Comparison of ENCODE assay signal across 1 cellular context in the genomic region with DNA sequence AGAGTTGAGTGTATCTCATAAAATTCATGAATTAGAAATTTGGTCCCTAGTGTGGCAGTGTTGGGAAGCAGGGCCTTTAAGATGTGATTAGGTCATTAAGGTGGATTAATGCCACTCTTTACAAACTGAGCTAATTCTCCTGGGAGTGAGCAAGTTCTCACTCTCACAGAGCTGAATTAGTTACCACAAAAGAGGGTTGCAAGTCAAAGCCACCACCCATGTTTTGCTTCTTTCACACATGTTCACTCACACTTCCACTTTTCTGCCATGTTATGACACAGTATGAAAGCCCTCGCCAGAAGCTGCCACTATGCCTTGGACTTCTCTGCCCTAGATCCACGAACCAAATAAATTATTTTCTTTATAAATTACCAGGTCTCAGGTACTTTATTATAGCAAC.
TF ChIP-seq lines count a peak whose summit lies in the region.

No MANE protein-coding gene starts in this region.

TF ChIP-seq in GM12878, 131 proteins besides CTCF, POLR2A, EP300 and RAD21 (continued from another document and continues in another):
- TF ChIP-seq, protein P1, sequence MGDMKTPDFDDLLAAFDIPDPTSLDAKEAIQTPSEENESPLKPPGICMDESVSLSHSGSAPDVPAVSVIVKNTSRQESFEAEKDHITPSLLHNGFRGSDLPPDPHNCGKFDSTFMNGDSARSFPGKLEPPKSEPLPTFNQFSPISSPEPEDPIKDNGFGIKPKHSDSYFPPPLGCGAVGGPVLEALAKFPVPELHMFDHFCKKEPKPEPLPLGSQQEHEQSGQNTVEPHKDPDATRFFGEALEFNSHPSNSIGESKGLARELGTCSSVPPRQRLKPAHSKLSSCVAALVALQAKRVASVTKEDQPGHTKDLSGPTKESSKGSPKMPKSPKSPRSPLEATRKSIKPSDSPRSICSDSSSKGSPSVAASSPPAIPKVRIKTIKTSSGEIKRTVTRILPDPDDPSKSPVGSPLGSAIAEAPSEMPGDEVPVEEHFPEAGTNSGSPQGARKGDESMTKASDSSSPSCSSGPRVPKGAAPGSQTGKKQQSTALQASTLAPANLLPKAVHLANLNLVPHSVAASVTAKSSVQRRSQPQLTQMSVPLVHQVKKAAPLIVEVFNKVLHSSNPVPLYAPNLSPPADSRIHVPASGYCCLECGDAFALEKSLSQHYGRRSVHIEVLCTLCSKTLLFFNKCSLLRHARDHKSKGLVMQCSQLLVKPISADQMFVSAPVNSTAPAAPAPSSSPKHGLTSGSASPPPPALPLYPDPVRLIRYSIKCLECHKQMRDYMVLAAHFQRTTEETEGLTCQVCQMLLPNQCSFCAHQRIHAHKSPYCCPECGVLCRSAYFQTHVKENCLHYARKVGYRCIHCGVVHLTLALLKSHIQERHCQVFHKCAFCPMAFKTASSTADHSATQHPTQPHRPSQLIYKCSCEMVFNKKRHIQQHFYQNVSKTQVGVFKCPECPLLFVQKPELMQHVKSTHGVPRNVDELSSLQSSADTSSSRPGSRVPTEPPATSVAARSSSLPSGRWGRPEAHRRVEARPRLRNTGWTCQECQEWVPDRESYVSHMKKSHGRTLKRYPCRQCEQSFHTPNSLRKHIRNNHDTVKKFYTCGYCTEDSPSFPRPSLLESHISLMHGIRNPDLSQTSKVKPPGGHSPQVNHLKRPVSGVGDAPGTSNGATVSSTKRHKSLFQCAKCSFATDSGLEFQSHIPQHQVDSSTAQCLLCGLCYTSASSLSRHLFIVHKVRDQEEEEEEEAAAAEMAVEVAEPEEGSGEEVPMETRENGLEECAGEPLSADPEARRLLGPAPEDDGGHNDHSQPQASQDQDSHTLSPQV (IDR thresholded peaks at IDR 0.05), result no peak
- no peak for TF ChIP-seq RB1 (IDR thresholded peaks at IDR 0.05; ENCODE audit: borderline replicate concordance)
- no peak for TF ChIP-seq ZNF622 (IDR thresholded peaks at IDR 0.05)
- TF ChIP-seq, protein P2, sequence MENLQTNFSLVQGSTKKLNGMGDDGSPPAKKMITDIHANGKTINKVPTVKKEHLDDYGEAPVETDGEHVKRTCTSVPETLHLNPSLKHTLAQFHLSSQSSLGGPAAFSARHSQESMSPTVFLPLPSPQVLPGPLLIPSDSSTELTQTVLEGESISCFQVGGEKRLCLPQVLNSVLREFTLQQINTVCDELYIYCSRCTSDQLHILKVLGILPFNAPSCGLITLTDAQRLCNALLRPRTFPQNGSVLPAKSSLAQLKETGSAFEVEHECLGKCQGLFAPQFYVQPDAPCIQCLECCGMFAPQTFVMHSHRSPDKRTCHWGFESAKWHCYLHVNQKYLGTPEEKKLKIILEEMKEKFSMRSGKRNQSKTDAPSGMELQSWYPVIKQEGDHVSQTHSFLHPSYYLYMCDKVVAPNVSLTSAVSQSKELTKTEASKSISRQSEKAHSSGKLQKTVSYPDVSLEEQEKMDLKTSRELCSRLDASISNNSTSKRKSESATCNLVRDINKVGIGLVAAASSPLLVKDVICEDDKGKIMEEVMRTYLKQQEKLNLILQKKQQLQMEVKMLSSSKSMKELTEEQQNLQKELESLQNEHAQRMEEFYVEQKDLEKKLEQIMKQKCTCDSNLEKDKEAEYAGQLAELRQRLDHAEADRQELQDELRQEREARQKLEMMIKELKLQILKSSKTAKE (IDR thresholded peaks at IDR 0.05; ENCODE audit: low read depth, poor library complexity, severe bottlenecking), result no peak
- no peak for TF ChIP-seq SREBF1 (IDR thresholded peaks at IDR 0.05; ENCODE audit: low read length)
- TF ChIP-seq RUNX3 (IDR thresholded peaks at IDR 0.05; ENCODE audit: low read length), result peak; percentile 74
- no peak for TF ChIP-seq HDAC6 (IDR thresholded peaks at IDR 0.05; ENCODE audit: unreplicated experiment)
- no peak for TF ChIP-seq EGR1 (IDR thresholded peaks at IDR 0.05; ENCODE audit: borderline replicate concordance in 1 of 2, low read depth in 2 of 2, low read length in 2 of 2)
- TF ChIP-seq SMARCA5 (IDR thresholded peaks at IDR 0.05), result no peak
- TF ChIP-seq, protein P3, sequence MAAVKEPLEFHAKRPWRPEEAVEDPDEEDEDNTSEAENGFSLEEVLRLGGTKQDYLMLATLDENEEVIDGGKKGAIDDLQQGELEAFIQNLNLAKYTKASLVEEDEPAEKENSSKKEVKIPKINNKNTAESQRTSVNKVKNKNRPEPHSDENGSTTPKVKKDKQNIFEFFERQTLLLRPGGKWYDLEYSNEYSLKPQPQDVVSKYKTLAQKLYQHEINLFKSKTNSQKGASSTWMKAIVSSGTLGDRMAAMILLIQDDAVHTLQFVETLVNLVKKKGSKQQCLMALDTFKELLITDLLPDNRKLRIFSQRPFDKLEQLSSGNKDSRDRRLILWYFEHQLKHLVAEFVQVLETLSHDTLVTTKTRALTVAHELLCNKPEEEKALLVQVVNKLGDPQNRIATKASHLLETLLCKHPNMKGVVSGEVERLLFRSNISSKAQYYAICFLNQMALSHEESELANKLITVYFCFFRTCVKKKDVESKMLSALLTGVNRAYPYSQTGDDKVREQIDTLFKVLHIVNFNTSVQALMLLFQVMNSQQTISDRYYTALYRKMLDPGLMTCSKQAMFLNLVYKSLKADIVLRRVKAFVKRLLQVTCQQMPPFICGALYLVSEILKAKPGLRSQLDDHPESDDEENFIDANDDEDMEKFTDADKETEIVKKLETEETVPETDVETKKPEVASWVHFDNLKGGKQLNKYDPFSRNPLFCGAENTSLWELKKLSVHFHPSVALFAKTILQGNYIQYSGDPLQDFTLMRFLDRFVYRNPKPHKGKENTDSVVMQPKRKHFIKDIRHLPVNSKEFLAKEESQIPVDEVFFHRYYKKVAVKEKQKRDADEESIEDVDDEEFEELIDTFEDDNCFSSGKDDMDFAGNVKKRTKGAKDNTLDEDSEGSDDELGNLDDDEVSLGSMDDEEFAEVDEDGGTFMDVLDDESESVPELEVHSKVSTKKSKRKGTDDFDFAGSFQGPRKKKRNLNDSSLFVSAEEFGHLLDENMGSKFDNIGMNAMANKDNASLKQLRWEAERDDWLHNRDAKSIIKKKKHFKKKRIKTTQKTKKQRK (IDR thresholded peaks at IDR 0.05; ENCODE audit: low read depth, low read length), result no peak
- no peak for TF ChIP-seq PAX5 (IDR thresholded peaks at IDR 0.05; ENCODE audit: borderline replicate concordance, low read depth, low read length)
- TF ChIP-seq RAD51 (IDR thresholded peaks at IDR 0.05), result no peak
- no peak for TF ChIP-seq SREBF2 (IDR thresholded peaks at IDR 0.05; ENCODE audit: low read length)
- TF ChIP-seq TAF1 (IDR thresholded peaks at IDR 0.05; ENCODE audit: borderline replicate concordance, low read depth, low read length), result no peak
- peak; percentile 48; the same call in 1 of the 2 replicates for TF ChIP-seq IRF4 (IDR thresholded peaks at IDR 0.05; ENCODE audit: low read depth, low read length)
- TF ChIP-seq CBFB (IDR thresholded peaks at IDR 0.05; ENCODE audit: low read depth), result no peak
- TF ChIP-seq POU2F2 (IDR thresholded peaks at IDR 0.05; ENCODE audit: borderline replicate concordance, low read depth, low read length), result no peak
- TF ChIP-seq KAT2A (conservative IDR thresholded peaks at IDR 0.05; ENCODE audit: control insufficient read depth, low read depth, low read length), result no peak
- TF ChIP-seq, protein P4, sequence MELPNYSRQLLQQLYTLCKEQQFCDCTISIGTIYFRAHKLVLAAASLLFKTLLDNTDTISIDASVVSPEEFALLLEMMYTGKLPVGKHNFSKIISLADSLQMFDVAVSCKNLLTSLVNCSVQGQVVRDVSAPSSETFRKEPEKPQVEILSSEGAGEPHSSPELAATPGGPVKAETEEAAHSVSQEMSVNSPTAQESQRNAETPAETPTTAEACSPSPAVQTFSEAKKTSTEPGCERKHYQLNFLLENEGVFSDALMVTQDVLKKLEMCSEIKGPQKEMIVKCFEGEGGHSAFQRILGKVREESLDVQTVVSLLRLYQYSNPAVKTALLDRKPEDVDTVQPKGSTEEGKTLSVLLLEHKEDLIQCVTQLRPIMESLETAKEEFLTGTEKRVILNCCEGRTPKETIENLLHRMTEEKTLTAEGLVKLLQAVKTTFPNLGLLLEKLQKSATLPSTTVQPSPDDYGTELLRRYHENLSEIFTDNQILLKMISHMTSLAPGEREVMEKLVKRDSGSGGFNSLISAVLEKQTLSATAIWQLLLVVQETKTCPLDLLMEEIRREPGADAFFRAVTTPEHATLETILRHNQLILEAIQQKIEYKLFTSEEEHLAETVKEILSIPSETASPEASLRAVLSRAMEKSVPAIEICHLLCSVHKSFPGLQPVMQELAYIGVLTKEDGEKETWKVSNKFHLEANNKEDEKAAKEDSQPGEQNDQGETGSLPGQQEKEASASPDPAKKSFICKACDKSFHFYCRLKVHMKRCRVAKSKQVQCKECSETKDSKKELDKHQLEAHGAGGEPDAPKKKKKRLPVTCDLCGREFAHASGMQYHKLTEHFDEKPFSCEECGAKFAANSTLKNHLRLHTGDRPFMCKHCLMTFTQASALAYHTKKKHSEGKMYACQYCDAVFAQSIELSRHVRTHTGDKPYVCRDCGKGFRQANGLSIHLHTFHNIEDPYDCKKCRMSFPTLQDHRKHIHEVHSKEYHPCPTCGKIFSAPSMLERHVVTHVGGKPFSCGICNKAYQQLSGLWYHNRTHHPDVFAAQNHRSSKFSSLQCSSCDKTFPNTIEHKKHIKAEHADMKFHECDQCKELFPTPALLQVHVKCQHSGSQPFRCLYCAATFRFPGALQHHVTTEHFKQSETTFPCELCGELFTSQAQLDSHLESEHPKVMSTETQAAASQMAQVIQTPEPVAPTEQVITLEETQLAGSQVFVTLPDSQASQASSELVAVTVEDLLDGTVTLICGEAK (IDR thresholded peaks at IDR 0.05; ENCODE audit: borderline replicate concordance), result no peak
- TF ChIP-seq ZNF207 (IDR thresholded peaks at IDR 0.05; ENCODE audit: borderline replicate concordance), result no peak
- TF ChIP-seq, protein P5, sequence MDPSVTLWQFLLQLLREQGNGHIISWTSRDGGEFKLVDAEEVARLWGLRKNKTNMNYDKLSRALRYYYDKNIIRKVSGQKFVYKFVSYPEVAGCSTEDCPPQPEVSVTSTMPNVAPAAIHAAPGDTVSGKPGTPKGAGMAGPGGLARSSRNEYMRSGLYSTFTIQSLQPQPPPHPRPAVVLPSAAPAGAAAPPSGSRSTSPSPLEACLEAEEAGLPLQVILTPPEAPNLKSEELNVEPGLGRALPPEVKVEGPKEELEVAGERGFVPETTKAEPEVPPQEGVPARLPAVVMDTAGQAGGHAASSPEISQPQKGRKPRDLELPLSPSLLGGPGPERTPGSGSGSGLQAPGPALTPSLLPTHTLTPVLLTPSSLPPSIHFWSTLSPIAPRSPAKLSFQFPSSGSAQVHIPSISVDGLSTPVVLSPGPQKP (IDR thresholded peaks at IDR 0.05; ENCODE audit: low read depth, low read length), result no peak
- TF ChIP-seq, protein P6, sequence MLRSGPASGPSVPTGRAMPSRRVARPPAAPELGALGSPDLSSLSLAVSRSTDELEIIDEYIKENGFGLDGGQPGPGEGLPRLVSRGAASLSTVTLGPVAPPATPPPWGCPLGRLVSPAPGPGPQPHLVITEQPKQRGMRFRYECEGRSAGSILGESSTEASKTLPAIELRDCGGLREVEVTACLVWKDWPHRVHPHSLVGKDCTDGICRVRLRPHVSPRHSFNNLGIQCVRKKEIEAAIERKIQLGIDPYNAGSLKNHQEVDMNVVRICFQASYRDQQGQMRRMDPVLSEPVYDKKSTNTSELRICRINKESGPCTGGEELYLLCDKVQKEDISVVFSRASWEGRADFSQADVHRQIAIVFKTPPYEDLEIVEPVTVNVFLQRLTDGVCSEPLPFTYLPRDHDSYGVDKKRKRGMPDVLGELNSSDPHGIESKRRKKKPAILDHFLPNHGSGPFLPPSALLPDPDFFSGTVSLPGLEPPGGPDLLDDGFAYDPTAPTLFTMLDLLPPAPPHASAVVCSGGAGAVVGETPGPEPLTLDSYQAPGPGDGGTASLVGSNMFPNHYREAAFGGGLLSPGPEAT (IDR thresholded peaks at IDR 0.05; ENCODE audit: low read depth), result peak; percentile 68; the same call in 1 of the 2 replicates
- TF ChIP-seq, protein P7, sequence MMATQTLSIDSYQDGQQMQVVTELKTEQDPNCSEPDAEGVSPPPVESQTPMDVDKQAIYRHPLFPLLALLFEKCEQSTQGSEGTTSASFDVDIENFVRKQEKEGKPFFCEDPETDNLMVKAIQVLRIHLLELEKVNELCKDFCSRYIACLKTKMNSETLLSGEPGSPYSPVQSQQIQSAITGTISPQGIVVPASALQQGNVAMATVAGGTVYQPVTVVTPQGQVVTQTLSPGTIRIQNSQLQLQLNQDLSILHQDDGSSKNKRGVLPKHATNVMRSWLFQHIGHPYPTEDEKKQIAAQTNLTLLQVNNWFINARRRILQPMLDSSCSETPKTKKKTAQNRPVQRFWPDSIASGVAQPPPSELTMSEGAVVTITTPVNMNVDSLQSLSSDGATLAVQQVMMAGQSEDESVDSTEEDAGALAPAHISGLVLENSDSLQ (IDR thresholded peaks at IDR 0.05), result no peak
- no peak for TF ChIP-seq YBX1 (IDR thresholded peaks at IDR 0.05)
- TF ChIP-seq, protein P8, sequence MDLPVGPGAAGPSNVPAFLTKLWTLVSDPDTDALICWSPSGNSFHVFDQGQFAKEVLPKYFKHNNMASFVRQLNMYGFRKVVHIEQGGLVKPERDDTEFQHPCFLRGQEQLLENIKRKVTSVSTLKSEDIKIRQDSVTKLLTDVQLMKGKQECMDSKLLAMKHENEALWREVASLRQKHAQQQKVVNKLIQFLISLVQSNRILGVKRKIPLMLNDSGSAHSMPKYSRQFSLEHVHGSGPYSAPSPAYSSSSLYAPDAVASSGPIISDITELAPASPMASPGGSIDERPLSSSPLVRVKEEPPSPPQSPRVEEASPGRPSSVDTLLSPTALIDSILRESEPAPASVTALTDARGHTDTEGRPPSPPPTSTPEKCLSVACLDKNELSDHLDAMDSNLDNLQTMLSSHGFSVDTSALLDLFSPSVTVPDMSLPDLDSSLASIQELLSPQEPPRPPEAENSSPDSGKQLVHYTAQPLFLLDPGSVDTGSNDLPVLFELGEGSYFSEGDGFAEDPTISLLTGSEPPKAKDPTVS (IDR thresholded peaks at IDR 0.05; ENCODE audit: low read depth, low read length), result no peak
- peak; percentile 51 for TF ChIP-seq IKZF1 (conservative IDR thresholded peaks at IDR 0.05)
- TF ChIP-seq CHD2 (IDR thresholded peaks at IDR 0.05; ENCODE audit: borderline replicate concordance, low read depth, low read length), result no peak
- no peak for TF ChIP-seq EZH2 (IDR thresholded peaks at IDR 0.05; ENCODE audit: borderline replicate concordance, control insufficient read depth, low read depth, low read length)
- TF ChIP-seq, protein P9, sequence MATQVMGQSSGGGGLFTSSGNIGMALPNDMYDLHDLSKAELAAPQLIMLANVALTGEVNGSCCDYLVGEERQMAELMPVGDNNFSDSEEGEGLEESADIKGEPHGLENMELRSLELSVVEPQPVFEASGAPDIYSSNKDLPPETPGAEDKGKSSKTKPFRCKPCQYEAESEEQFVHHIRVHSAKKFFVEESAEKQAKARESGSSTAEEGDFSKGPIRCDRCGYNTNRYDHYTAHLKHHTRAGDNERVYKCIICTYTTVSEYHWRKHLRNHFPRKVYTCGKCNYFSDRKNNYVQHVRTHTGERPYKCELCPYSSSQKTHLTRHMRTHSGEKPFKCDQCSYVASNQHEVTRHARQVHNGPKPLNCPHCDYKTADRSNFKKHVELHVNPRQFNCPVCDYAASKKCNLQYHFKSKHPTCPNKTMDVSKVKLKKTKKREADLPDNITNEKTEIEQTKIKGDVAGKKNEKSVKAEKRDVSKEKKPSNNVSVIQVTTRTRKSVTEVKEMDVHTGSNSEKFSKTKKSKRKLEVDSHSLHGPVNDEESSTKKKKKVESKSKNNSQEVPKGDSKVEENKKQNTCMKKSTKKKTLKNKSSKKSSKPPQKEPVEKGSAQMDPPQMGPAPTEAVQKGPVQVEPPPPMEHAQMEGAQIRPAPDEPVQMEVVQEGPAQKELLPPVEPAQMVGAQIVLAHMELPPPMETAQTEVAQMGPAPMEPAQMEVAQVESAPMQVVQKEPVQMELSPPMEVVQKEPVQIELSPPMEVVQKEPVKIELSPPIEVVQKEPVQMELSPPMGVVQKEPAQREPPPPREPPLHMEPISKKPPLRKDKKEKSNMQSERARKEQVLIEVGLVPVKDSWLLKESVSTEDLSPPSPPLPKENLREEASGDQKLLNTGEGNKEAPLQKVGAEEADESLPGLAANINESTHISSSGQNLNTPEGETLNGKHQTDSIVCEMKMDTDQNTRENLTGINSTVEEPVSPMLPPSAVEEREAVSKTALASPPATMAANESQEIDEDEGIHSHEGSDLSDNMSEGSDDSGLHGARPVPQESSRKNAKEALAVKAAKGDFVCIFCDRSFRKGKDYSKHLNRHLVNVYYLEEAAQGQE (IDR thresholded peaks at IDR 0.05; ENCODE audit: low read depth, low read length), result no peak
- TF ChIP-seq NBN (IDR thresholded peaks at IDR 0.05), result 0 out of 2 replicates have a peak, but pooled peaks have one; percentile 54
